Comparison of ENCODE assay signal across 22 cellular contexts in the genomic region with DNA sequence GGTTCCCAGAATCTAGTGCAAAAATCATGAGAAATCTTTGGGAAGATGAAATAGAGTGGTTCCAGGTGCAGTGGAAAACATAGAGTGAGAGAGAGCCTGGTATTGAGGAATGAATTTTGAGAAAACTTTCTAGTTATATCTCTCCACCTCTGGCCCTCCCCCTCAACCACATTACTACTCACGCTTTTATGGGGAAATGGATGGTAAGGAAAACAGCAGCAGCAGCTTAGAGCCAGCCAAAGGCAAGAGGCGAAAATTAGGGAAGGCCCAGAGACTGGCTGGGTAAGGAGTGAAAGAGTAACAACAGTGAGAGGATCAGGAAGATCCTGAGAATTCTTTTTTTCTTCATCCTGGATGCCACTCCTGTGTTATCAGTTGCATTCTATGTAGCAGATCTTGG.
A peak's percentile ranks its signal among the peaks of the same experiment; 100 is the strongest.
DNase-seq lines count a peak whose midpoint lies in the region; ATAC-seq and TF ChIP-seq lines count a peak whose summit lies in the region.
"Had no signal": no experiment of that assay in that cellular context is flagged by ENCODE, and none has a peak within 500 bp of the region (broad histone marks: within the 10 kb centered on the region; RNA-seq: fewer than 3 reads in every experiment).

No MANE protein-coding gene starts in this region.

- H3K4me3 ChIP-seq in HEK293 (ENCODE audit: low read depth, low read length), result no peak overlapping the region
- no peak overlapping the region for H3K4me3 ChIP-seq in SJCRH30
- H3K4me3 ChIP-seq in hepatocyte, result no peak overlapping the region
- no peak overlapping the region for H3K4me3 ChIP-seq in suprapubic skin
- H3K4me3 ChIP-seq: esophagus squamous epithelium had no signal

- no peaks in the 10 kb centered on the region for H3K27me3 ChIP-seq in SJCRH30
- no peaks in the 10 kb centered on the region for H3K27me3 ChIP-seq in hepatocyte
- H3K27me3 ChIP-seq in suprapubic skin, result no peaks in the 10 kb centered on the region
- H3K27me3 ChIP-seq: esophagus squamous epithelium had no signal

- H3K4me2 ChIP-seq in hepatocyte, result no peak overlapping the region

- no peak for ATAC-seq in GM18858 (IDR thresholded peaks at IDR 0.05; ENCODE audit: unreplicated experiment)
- ATAC-seq: naive thymus-derived CD8-positive, alpha-beta T cell; SK-N-SH treated with all-trans-retinoic acid at 6 μM for 48 hours; stimulated activated naive B cell treated with anti-CD40 and anti-IgM and Interleukin-4, amounts not matched to agents 10 μg/mL and 1 μg/mL and 100 μg/mL, for 72 hours had no signal

- 87% methylated on average over 2 of the region's 2 CpGs for WGBS in hepatocyte (ENCODE audit: low lambda C conversion rate, missing lambda C conversion rate)
- 72% methylated on average over 2 of the region's 2 CpGs for WGBS in suprapubic skin

- H3K36me3 ChIP-seq in HEK293 (ENCODE audit: control insufficient read depth in 2 of 2, insufficient read depth in 1 of 2, low read length in 2 of 2) (no peaks in the 10 kb centered on the region), SJCRH30 (no peaks in the 10 kb centered on the region), hepatocyte (replicated peaks; ENCODE audit: insufficient read depth, low read depth) (no peaks in the 10 kb centered on the region), suprapubic skin (no peaks in the 10 kb centered on the region)
- H3K36me3 ChIP-seq: esophagus squamous epithelium, WERI-Rb-1 had no signal

- H3K9me3 ChIP-seq in HEK293 (ENCODE audit: control insufficient read depth, insufficient read depth, low read depth, low read length) (no peaks in the 10 kb centered on the region; the same call in 1 of the 2 replicates), SJCRH30 (replicated peaks) (no peaks in the 10 kb centered on the region), hepatocyte (ENCODE audit: low read depth) (no peaks in the 10 kb centered on the region), suprapubic skin (no peaks in the 10 kb centered on the region)
- H3K9me3 ChIP-seq: esophagus squamous epithelium had no signal

- TF ChIP-seq EP300 in suprapubic skin (IDR thresholded peaks at IDR 0.05), result no peak

- DNase-seq in SJCRH30 (no peak), hepatocyte (ENCODE audit: low spot score) (no peak), suprapubic skin (ENCODE audit: low spot score in 2 of 2) (no peak), GM13977 (ENCODE audit: low spot score) (no peak), NCI-H345 treated with DMSO at 0.1 percent for 48 hours (lab: John Stamatoyannopoulos, UW; ENCODE audit: unreplicated experiment) (no peak), islet precursor cell (no peak)
- DNase-seq: activated CD8-positive, alpha-beta memory T cell treated with anti-CD3 and anti-CD28 coated beads, Interleukin-2, amount 50 U/mL, for 4 hours; anterior cingulate cortex; CD4-positive, CD25-positive, alpha-beta regulatory T cell; endodermal cell; esophagus squamous epithelium; KG1; naive thymus-derived CD8-positive, alpha-beta T cell; NCI-H1694 treated with DMSO at 0.1 percent for 48 hours; NCI-H2171; retina; stimulated activated CD4-positive, alpha-beta T cell treated with anti-CD3 and anti-CD28 coated beads, Interleukin-4, amount 100 ng/mL, for 24 hours; stimulated activated naive B cell treated with anti-CD40 and anti-IgM and Interleukin-4, amounts not matched to agents 10 μg/mL and 1 μg/mL and 100 μg/mL, for 72 hours; WERI-Rb-1 had no signal

- H3K27ac ChIP-seq in HEK293 (ENCODE audit: extremely low read depth, low read depth, low read length), result peak overlapping the region; percentile 40
- peak overlapping the region; percentile 45 for H3K27ac ChIP-seq in SJCRH30
- peak overlapping the region; percentile 9 for H3K27ac ChIP-seq in hepatocyte
- H3K27ac ChIP-seq in suprapubic skin, result peak overlapping the region; percentile 47
- H3K27ac ChIP-seq: WERI-Rb-1 had no signal

- H3K4me1 ChIP-seq in HEK293 (ENCODE audit: control insufficient read depth, insufficient read depth, low read length) (peaks cover 39% of the 10 kb centered on the region), SJCRH30 (peaks cover 37% of the 10 kb centered on the region), hepatocyte (ENCODE audit: insufficient read depth) (peaks cover 32% of the 10 kb centered on the region), suprapubic skin (peaks cover 47% of the 10 kb centered on the region)

- TF ChIP-seq POLR2A in suprapubic skin (IDR thresholded peaks at IDR 0.05), result no peak

- in situ Hi-C loops in GM13977 (cut with MboI; ENCODE audit: low pct_unique_long_range_greater_than_20kb, low sequenced_read_pairs, unreplicated experiment), result no loop called here

- CTCF ChIA-PET in HEK293 (lab: Yijun Ruan, JAX), result interaction anchor here (0.9 to 1.5 kb wide), 2 partner anchors 10 to 11 kb away, joined by 4 to 5 read pairs; no protein-coding TSS in a partner anchor

- no peaks in the 10 kb centered on the region for H3K9me2 ChIP-seq in hepatocyte (replicated peaks; ENCODE audit: insufficient read depth)

- H4K20me1 ChIP-seq in hepatocyte (ENCODE audit: insufficient read depth, poor library complexity, severe bottlenecking), result no peaks in the 10 kb centered on the region

- POLR2A ChIA-PET in HEK293 (lab: Yijun Ruan, JAX), result interaction anchor here (1.3 kb wide), 1 partner anchor 28 kb away, joined by 4 read pairs; no protein-coding TSS in a partner anchor

- H3K79me2 ChIP-seq in hepatocyte, result no peaks in the 10 kb centered on the region

- H2AFZ ChIP-seq in hepatocyte, result no peak overlapping the region

- TF ChIP-seq CTCF in HEK293 (tag by site-specific recombination; IDR thresholded peaks at IDR 0.05) (no peak), hepatocyte (IDR thresholded peaks at IDR 0.05; ENCODE audit: poor library complexity) (no peak), suprapubic skin (IDR thresholded peaks at IDR 0.05) (no peak), GM13977 (IDR thresholded peaks at IDR 0.05; ENCODE audit: extremely low read depth, insufficient read depth, missing control alignments) (no peak)

TF ChIP-seq in HEK293, 187 proteins besides CTCF, POLR2A, EP300 and RAD21:
- peak; percentile 48; the same call in 1 of the 2 replicates for TF ChIP-seq ZNF768 (tag by site-specific recombination; IDR thresholded peaks at IDR 0.05)
- TF ChIP-seq ZNF335 (tag by site-specific recombination; conservative IDR thresholded peaks at IDR 0.05), result no peak
- no peak for TF ChIP-seq ZBTB7A (tag by site-specific recombination; IDR thresholded peaks at IDR 0.05; ENCODE audit: low read depth)
- 0 out of 2 replicates have a peak, but pooled peaks have one; percentile 44 for TF ChIP-seq OSR2 (tag by site-specific recombination; IDR thresholded peaks at IDR 0.05)
- TF ChIP-seq ZNF514 (tag by site-specific recombination; IDR thresholded peaks at IDR 0.05), result no peak
